8 cellular contexts compared by ENCODE assay signal in genomic region chr11:126440792-126441514, GRCh38.
A peak's percentile ranks its signal among the peaks of the same experiment; 100 is the strongest.
DNase-seq lines count a peak whose midpoint lies in the region; ATAC-seq and TF ChIP-seq lines count a peak whose summit lies in the region.

No MANE protein-coding gene starts in this region.

- CTCF ChIA-PET in mammary epithelial cell (lab: Charles Lee; ENCODE audit: low non-redundant PET) = interaction anchor here (0.6 to 0.9 kb wide), 2 partner anchors 40 to 47 kb away, joined by 4 to 11 read pairs; no protein-coding TSS in a partner anchor

- dilution Hi-C loops in mammary epithelial cell (cut with HindIII; ENCODE audit: low sequenced_read_pairs) = no loop called here

- TF ChIP-seq CTCF in GM13977 (IDR thresholded peaks at IDR 0.05; ENCODE audit: extremely low read depth, insufficient read depth, missing control alignments) = peak; percentile 97
- TF ChIP-seq CTCF in WERI-Rb-1 (IDR thresholded peaks at IDR 0.05; ENCODE audit: low read depth, low read length) = peak; percentile 88
- TF ChIP-seq CTCF in mammary epithelial cell (conservative IDR thresholded peaks at IDR 0.05 in 1 of 2, IDR thresholded peaks at IDR 0.05 in 1 of 2; ENCODE audit: extremely low read depth in 1 of 2, insufficient read depth in 1 of 2, low read depth in 1 of 2, low read length in 2 of 2) = peak; percentile 87 to 93

- no peaks in the 10 kb centered on the region for H4K20me1 ChIP-seq in mammary epithelial cell (ENCODE audit: insufficient read depth, low read length)

- H3K4me2 ChIP-seq in mammary epithelial cell (ENCODE audit: insufficient read depth, low read depth, low read length) = no peak overlapping the region

- H3K9ac ChIP-seq in mammary epithelial cell (ENCODE audit: insufficient read depth, low read length) = no peak overlapping the region

- H3K9me3 ChIP-seq in WERI-Rb-1 (ENCODE audit: severe bottlenecking) (no peaks in the 10 kb centered on the region), mammary epithelial cell (replicated peaks; ENCODE audit: insufficient read depth, low read length) (no peaks in the 10 kb centered on the region)

- no TSS peak for BruUV-seq in mammary epithelial cell (replicated peaks; lab: Mats Ljungman, UMichigan)

- intact Hi-C loops in mammary epithelial cell (cut with micrococcal nuclease) = loop anchor here (1.0 to 10.0 kb wide), 8 partner anchors 39 to 1718 kb away; no protein-coding TSS in a partner anchor

- DNase-seq in GM13977 (ENCODE audit: low spot score) (peak; percentile 92), NCI-H2196 treated with DMSO at 0.1 percent for 48 hours (lab: John Stamatoyannopoulos, UW; ENCODE audit: unreplicated experiment) (peak; percentile 76), WERI-Rb-1 (peak; percentile 94), mammary epithelial cell (peak; percentile 49), islet precursor cell (peak; percentile 95)
- DNase-seq in stimulated activated CD4-positive, alpha-beta T cell treated with anti-CD3 and anti-CD28 coated beads, Interleukin-15, amount 100 ng/mL, for 24 hours = peak; percentile 78

- ATAC-seq in HG03066 (IDR thresholded peaks at IDR 0.05; ENCODE audit: low read depth, unreplicated experiment) (peak; percentile 67), HG03521 (IDR thresholded peaks at IDR 0.05; ENCODE audit: unreplicated experiment) (no peak)

- in situ Hi-C loops in GM13977 (cut with MboI; ENCODE audit: low pct_unique_long_range_greater_than_20kb, low sequenced_read_pairs, unreplicated experiment) = loop anchor here (25.0 kb wide), 2 partner anchors 546 to 896 kb away; no protein-coding TSS in a partner anchor
- in situ Hi-C loops in mammary epithelial cell (cut with MboI; ENCODE audit: low sequenced_read_pairs in 2 of 2) = no loop called here

- H3K27ac ChIP-seq in WERI-Rb-1 (peak overlapping the region; percentile 18; the same call in 1 of the 2 replicates), mammary epithelial cell (ENCODE audit: insufficient read depth, low read depth, low read length) (no peak overlapping the region)

- peak overlapping the region; percentile 36 for H2AFZ ChIP-seq in mammary epithelial cell (ENCODE audit: low read depth, low read length)

- H3K36me3 ChIP-seq in WERI-Rb-1 (no peaks in the 10 kb centered on the region), mammary epithelial cell (ENCODE audit: insufficient read depth, low read length) (no peaks in the 10 kb centered on the region)

- H3K4me3 ChIP-seq in WERI-Rb-1 (ENCODE audit: low read depth, low read length) (no peak overlapping the region), mammary epithelial cell (replicated peaks in 1 of 3; ENCODE audit: insufficient read depth in 1 of 3, low read depth in 2 of 3, low read length in 3 of 3) (no peak overlapping the region)

- WGBS in mammary epithelial cell (ENCODE audit: low coverage, missing lambda C conversion rate) = 28% methylated on average over 18 of the region's 21 CpGs

- H3K79me2 ChIP-seq in mammary epithelial cell (ENCODE audit: insufficient read depth, low read length) = no peaks in the 10 kb centered on the region

- H3K4me1 ChIP-seq in mammary epithelial cell (ENCODE audit: insufficient read depth, low read length) = no peaks in the 10 kb centered on the region

- no peaks in the 10 kb centered on the region for H3K27me3 ChIP-seq in WERI-Rb-1 (ENCODE audit: insufficient read depth, low read depth, severe bottlenecking)
- no peaks in the 10 kb centered on the region for H3K27me3 ChIP-seq in mammary epithelial cell (ENCODE audit: insufficient read depth, low read length)
